ENCODE assay signal across 18 cellular contexts in genomic region chr4:47750771-47751170, GRCh38.
DNase-seq lines count a peak whose midpoint lies in the region; ATAC-seq and TF ChIP-seq lines count a peak whose summit lies in the region.
"Had no signal": no experiment of that assay in that cellular context is flagged by ENCODE, and none has a peak within 500 bp of the region (broad histone marks: within the 10 kb centered on the region; RNA-seq: fewer than 3 reads in every experiment).

No MANE protein-coding gene starts in this region.

- H3K9me3 ChIP-seq in left ventricle myocardium inferior (replicated peaks) (peaks cover 10% of the 10 kb centered on the region), BLaER1 (peaks cover 21% of the 10 kb centered on the region), WERI-Rb-1 (ENCODE audit: severe bottlenecking) (peaks cover 15% of the 10 kb centered on the region)
- H3K9me3 ChIP-seq: Caco-2 had no signal

- H3K27ac ChIP-seq in left ventricle myocardium inferior (replicated peaks) (peak overlapping the region; percentile 89), BLaER1 (peak overlapping the region; percentile 45; the same call in 1 of the 2 replicates), WERI-Rb-1 (no peak overlapping the region)
- H3K27ac ChIP-seq: GM23248, HL-60 had no signal

- no peak overlapping the region for H3K4me3 ChIP-seq in left ventricle myocardium inferior
- H3K4me3 ChIP-seq in BLaER1: no peak overlapping the region
- H3K4me3 ChIP-seq in NB4 (ENCODE audit: low read depth, low read length): no peak overlapping the region
- H3K4me3 ChIP-seq in WERI-Rb-1 (ENCODE audit: low read depth, low read length): no peak overlapping the region
- H3K4me3 ChIP-seq: GM23248 had no signal

- H3K36me3 ChIP-seq in left ventricle myocardium inferior (no peaks in the 10 kb centered on the region), BLaER1 (no peaks in the 10 kb centered on the region), WERI-Rb-1 (no peaks in the 10 kb centered on the region)

- H3K4me2 ChIP-seq in BLaER1: peak overlapping the region; percentile 53

- ATAC-seq in left cardiac atrium: no peak
- ATAC-seq: HCT116 had no signal

- intact Hi-C loops in left ventricle myocardium inferior (cut with micrococcal nuclease) (no loop called here), left cardiac atrium (cut with DNase I) (loop anchor here in 1 of 2 donors (5.0 kb wide), 1 partner anchor 82 kb away; no protein-coding TSS in a partner anchor)

- no peaks in the 10 kb centered on the region for H4K20me1 ChIP-seq in BLaER1

- H3K4me1 ChIP-seq in left ventricle myocardium inferior (peaks cover 57% of the 10 kb centered on the region), BLaER1 (peaks cover 25% of the 10 kb centered on the region)
- H3K4me1 ChIP-seq: Caco-2 had no signal

- TF ChIP-seq POLR2A in NB4 (IDR thresholded peaks at IDR 0.05; ENCODE audit: extremely low read depth, insufficient read length): no peak

- H3K27me3 ChIP-seq in left ventricle myocardium inferior (ENCODE audit: low read depth) (no peaks in the 10 kb centered on the region), BLaER1 (no peaks in the 10 kb centered on the region), WERI-Rb-1 (ENCODE audit: insufficient read depth, low read depth, severe bottlenecking) (no peaks in the 10 kb centered on the region)

- DNase-seq in left ventricle myocardium inferior: no peak
- DNase-seq in left cardiac atrium: no peak
- DNase-seq in NB4 (ENCODE audit: low read depth): peak; percentile 18
- DNase-seq in fibroblast of gingiva (ENCODE audit: low read depth): peak; percentile 50
- no peak for DNase-seq in SK-N-DZ (ENCODE audit: low spot score)
- DNase-seq in NCI-H1694 (lab: John Stamatoyannopoulos, UW): no peak
- DNase-seq in WERI-Rb-1: no peak
- DNase-seq: 8988T; C1 segment of cervical spinal cord; Caco-2; CD4-positive, CD25-positive, alpha-beta regulatory T cell; CD8-positive, alpha-beta memory T cell; GM23248; H7; HFFc6 had no signal

- H3K9ac ChIP-seq in BLaER1: no peak overlapping the region
- H3K9ac ChIP-seq: GM23248 had no signal

- TF ChIP-seq CTCF in left ventricle myocardium inferior (IDR thresholded peaks at IDR 0.05; ENCODE audit: borderline replicate concordance) (no peak), NB4 (IDR thresholded peaks at IDR 0.05; ENCODE audit: low read depth, low read length) (no peak), WERI-Rb-1 (IDR thresholded peaks at IDR 0.05; ENCODE audit: low read depth, low read length) (no peak)

Comparison
In these comparisons a context has a peak if more than half of its experiments do, and no peak if none do; other contexts are left out.
1. DNase-seq: peak in NB4 (single experiment) and fibroblast of gingiva (single experiment); none in left ventricle myocardium inferior (single experiment), left cardiac atrium (single experiment), SK-N-DZ (single experiment), NCI-H1694 (single experiment) and WERI-Rb-1 (single experiment).